In genomic region chr1:43946244-43947060, GRCh38 we compare ENCODE assay signal across 1 cellular context.
TF ChIP-seq lines count a peak whose summit lies in the region.

TSS of gene IPO13 (plus strand) at chr1:43946950. CDS start at chr1:43947601, 651 bp downstream.

TF ChIP-seq in GM12878, 131 proteins besides CTCF, POLR2A, EP300 and RAD21 (continued from another document and continues in another):
- TF ChIP-seq ATF3 (IDR thresholded peaks at IDR 0.05; ENCODE audit: borderline replicate concordance, extremely low read depth, low read depth, low read length) (peak; percentile 34; the same call in 1 of the 2 replicates), ETV6 (conservative IDR thresholded peaks at IDR 0.05 in 1 of 2, IDR thresholded peaks at IDR 0.05 in 1 of 2; ENCODE audit: borderline replicate concordance in 1 of 2, low read depth in 1 of 2) (no peak), CEBPB (IDR thresholded peaks at IDR 0.05; ENCODE audit: borderline replicate concordance in 1 of 2, low read depth in 2 of 2, low read length in 2 of 2) (peak in 1 of 2 experiments; percentile 5; a peak in 1 of 4 replicates), CBFB (IDR thresholded peaks at IDR 0.05; ENCODE audit: low read depth) (peak; percentile 68; the same call in 1 of the 2 replicates), SRF (IDR thresholded peaks at IDR 0.05; ENCODE audit: low read depth in 2 of 2, low read length in 2 of 2) (0 out of 4 replicates have a peak, but pooled peaks have one; percentile 4 to 45), ZBTB40 (IDR thresholded peaks at IDR 0.05; ENCODE audit: borderline replicate concordance) (peak; percentile 83), POU2F2 (IDR thresholded peaks at IDR 0.05; ENCODE audit: borderline replicate concordance, low read depth, low read length) (peak; percentile 55; the same call in 1 of the 3 replicates), PAX5 (IDR thresholded peaks at IDR 0.05; ENCODE audit: borderline replicate concordance, low read depth, low read length) (0 out of 2 replicates have a peak, but pooled peaks have one; percentile 11), ZNF24 (IDR thresholded peaks at IDR 0.05) (no peak), IRF3 (IDR thresholded peaks at IDR 0.05) (peak; percentile 55), DPF2 (IDR thresholded peaks at IDR 0.05) (peak; percentile 90), NRF1 (conservative IDR thresholded peaks at IDR 0.05; ENCODE audit: low read depth, low read length) (peak; percentile 3; the same call in 1 of the 2 replicates), WRNIP1 (IDR thresholded peaks at IDR 0.05; ENCODE audit: borderline replicate concordance, low read depth, low read length) (no peak), BMI1 (IDR thresholded peaks at IDR 0.05; ENCODE audit: borderline replicate concordance) (no peak), ATF7 (IDR thresholded peaks at IDR 0.05; ENCODE audit: low read depth) (no peak; the same call in 1 of the 2 replicates), PKNOX1 (IDR thresholded peaks at IDR 0.05) (peak; percentile 93), NFYA (IDR thresholded peaks at IDR 0.05; ENCODE audit: borderline replicate concordance, low read depth, low read length) (no peak), RCOR1 (conservative IDR thresholded peaks at IDR 0.05; ENCODE audit: low read depth, low read length) (no peak), ESRRA (IDR thresholded peaks at IDR 0.05; ENCODE audit: low read length) (no peak), ZBED1 (IDR thresholded peaks at IDR 0.05; ENCODE audit: borderline replicate concordance) (no peak), NR2F1 (conservative IDR thresholded peaks at IDR 0.05) (no peak), MLLT1 (IDR thresholded peaks at IDR 0.05) (peak; percentile 49; the same call in 1 of the 2 replicates), SMAD5 (IDR thresholded peaks at IDR 0.05; ENCODE audit: low read depth) (no peak; the same call in 1 of the 2 replicates), SREBF2 (IDR thresholded peaks at IDR 0.05; ENCODE audit: low read length) (no peak), MTA2 (IDR thresholded peaks at IDR 0.05; ENCODE audit: low read depth) (no peak), FOS (IDR thresholded peaks at IDR 0.05; ENCODE audit: borderline replicate concordance, extremely low read depth, insufficient read length) (no peak), YBX1 (IDR thresholded peaks at IDR 0.05) (no peak), SMAD1 (IDR thresholded peaks at IDR 0.05; ENCODE audit: low read depth, partially characterized antibody) (peak; percentile 40), ZNF384 (IDR thresholded peaks at IDR 0.05; ENCODE audit: borderline replicate concordance, low read depth, low read length) (no peak), EED (IDR thresholded peaks at IDR 0.05; ENCODE audit: low read depth) (no peak), SMARCA5 (IDR thresholded peaks at IDR 0.05) (peak; percentile 93; the same call in 1 of the 2 replicates), GABPA (IDR thresholded peaks at IDR 0.05; ENCODE audit: low read depth) (no peak), ZNF274 (IDR thresholded peaks at IDR 0.05; ENCODE audit: insufficient read depth, insufficient read length) (no peak), CBX5 (IDR thresholded peaks at IDR 0.05; ENCODE audit: low read depth) (no peak; the same call in 1 of the 2 replicates), ZNF622 (IDR thresholded peaks at IDR 0.05) (no peak), SMC3 (IDR thresholded peaks at IDR 0.05; ENCODE audit: borderline replicate concordance, low read length) (peak; percentile 33; the same call in 1 of the 2 replicates), TCF3 (IDR thresholded peaks at IDR 0.05; ENCODE audit: borderline replicate concordance, insufficient read depth, low read depth, low read length) (0 out of 2 replicates have a peak, but pooled peaks have one; percentile 17), POLR2AphosphoS2 (IDR thresholded peaks at IDR 0.05; ENCODE audit: low read depth, low read length) (no peak; the same call in 1 of the 2 replicates), PRDM15 (CRISPR knock-in tag; IDR thresholded peaks at IDR 0.05) (no peak), SP1 (IDR thresholded peaks at IDR 0.05; ENCODE audit: low read depth, low read length) (peak; percentile 56), IRF5 (IDR thresholded peaks at IDR 0.05; ENCODE audit: borderline replicate concordance) (peak; percentile 97), RAD51 (IDR thresholded peaks at IDR 0.05) (peak; percentile 83), MYC (IDR thresholded peaks at IDR 0.05; ENCODE audit: insufficient read depth, insufficient read length, insufficient replicate concordance, low read length, severe bottlenecking) (peak; percentile 84), JUNB (IDR thresholded peaks at IDR 0.05) (no peak), GATAD2B (conservative IDR thresholded peaks at IDR 0.05; ENCODE audit: low read depth) (peak; percentile 95), HDAC2 (IDR thresholded peaks at IDR 0.05) (no peak), ZNF217 (IDR thresholded peaks at IDR 0.05) (no peak), NR2C1 (IDR thresholded peaks at IDR 0.05) (peak; percentile 69), SIX5 (IDR thresholded peaks at IDR 0.05; ENCODE audit: low read depth, low read length, severe bottlenecking) (peak; percentile 83), NR2C2 (IDR thresholded peaks at IDR 0.05; ENCODE audit: borderline replicate concordance, control insufficient read depth, insufficient read length, low read depth) (no peak), SKIL (IDR thresholded peaks at IDR 0.05; ENCODE audit: low read depth, poor library complexity, severe bottlenecking) (no peak), FOXK2 (IDR thresholded peaks at IDR 0.05) (peak; percentile 44; the same call in 1 of the 2 replicates), IRF4 (IDR thresholded peaks at IDR 0.05; ENCODE audit: low read depth, low read length) (0 out of 2 replicates have a peak, but pooled peaks have one; percentile 8), RB1 (IDR thresholded peaks at IDR 0.05; ENCODE audit: borderline replicate concordance) (peak; percentile 99), IKZF2 (IDR thresholded peaks at IDR 0.05) (peak; percentile 62 to 73)
